ENCODE assay signal across 10 cellular contexts in the genomic region with DNA sequence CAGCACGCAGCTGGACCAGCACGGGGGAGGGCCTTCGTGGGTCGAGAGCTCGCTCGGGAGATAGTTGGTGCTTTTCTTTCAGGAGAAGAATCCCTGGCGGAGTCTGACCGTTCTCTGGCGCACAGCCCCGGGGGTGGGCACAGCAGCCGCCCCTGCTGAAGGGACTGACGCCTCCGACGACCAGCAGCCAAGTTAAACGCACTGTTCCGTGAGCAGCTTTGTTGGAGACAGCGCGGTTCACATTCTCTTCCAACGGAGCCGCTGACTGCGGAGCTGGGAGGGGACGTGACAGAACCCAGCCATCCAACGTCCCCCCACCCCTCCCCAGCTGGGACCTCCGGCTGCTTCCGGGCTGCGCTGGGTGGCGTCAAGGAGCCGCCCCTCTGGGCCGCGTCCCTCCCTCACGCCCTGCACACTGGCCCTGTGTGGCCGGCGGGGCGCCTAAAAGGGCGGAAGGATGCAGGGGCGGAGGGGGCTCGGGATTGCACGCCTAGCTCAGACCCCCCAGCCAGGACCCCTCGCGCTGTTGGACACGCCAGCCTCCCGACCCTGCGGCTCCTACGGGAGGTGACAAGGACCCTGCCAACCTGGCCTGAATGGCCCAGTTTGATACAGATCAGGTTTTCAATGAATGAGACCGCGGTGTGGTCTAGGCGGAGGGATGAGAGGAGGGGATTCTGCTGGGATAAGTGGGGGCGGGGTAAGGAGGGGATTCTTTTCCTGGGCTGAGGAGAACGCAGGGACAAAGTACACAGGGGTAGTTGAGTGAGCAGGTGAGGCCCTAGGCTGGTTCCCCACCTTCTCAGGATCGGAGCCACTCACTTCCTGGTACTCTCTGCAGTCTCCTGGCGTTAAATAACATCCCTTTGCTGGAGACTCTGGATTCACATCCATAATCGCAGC. TPM values are rescaled to one million over a fixed set of nuclear protein-coding genes. Genes with fewer than 3 reads are reported as not detected.
A peak's percentile ranks its signal among the peaks of the same experiment; 100 is the strongest.
DNase-seq lines count a peak whose midpoint lies in the region; ATAC-seq and TF ChIP-seq lines count a peak whose summit lies in the region.
"Had no signal": no experiment of that assay in that cellular context is flagged by ENCODE, and none has a peak within 500 bp of the region (broad histone marks: within the 10 kb centered on the region; RNA-seq: fewer than 3 reads in every experiment).

No MANE protein-coding gene starts in this region.

- intact Hi-C loops in left cardiac atrium (cut with DNase I) = no loop called here

- H3K27me3 ChIP-seq in rectal smooth muscle tissue (ENCODE audit: control insufficient read depth, insufficient read depth, low read length) = no peaks in the 10 kb centered on the region

- POLR2A ChIA-PET in AG04449 (lab: Yijun Ruan, JAX) = no interaction called here

- no peaks in the 10 kb centered on the region for H3K4me1 ChIP-seq in rectal smooth muscle tissue (ENCODE audit: control insufficient read depth, insufficient read depth, low read length)

- H3K4me3 ChIP-seq in AG04449 (ENCODE audit: low read depth, low read length) (peak overlapping the region; percentile 15; the same call in 1 of the 2 replicates), rectal smooth muscle tissue (ENCODE audit: low read length) (peak overlapping the region; percentile 10)

- CTCF ChIA-PET in AG04449 (lab: Yijun Ruan, JAX) = interaction anchor here (1.1 to 2.2 kb wide), 4 partner anchors 8 to 27 kb away, joined by 3 to 8 read pairs (median 6); no protein-coding TSS in a partner anchor

- H3K36me3 ChIP-seq in rectal smooth muscle tissue (ENCODE audit: control insufficient read depth, insufficient read depth, low read length) = no peaks in the 10 kb centered on the region
- H3K36me3 ChIP-seq: neutrophil had no signal

- no peak overlapping the region for H3K9ac ChIP-seq in rectal smooth muscle tissue (ENCODE audit: low read length)

- ATAC-seq in left cardiac atrium = peak; percentile 68 to 85
- ATAC-seq in HG03196 (IDR thresholded peaks at IDR 0.05; ENCODE audit: unreplicated experiment) = no peak

- no peak overlapping the region for H3K27ac ChIP-seq in rectal smooth muscle tissue (ENCODE audit: low read depth, low read length)
- H3K27ac ChIP-seq: neutrophil had no signal

- DNase-seq in AG04449 (ENCODE audit: low read depth, low spot score) (no peak), astrocyte of the hippocampus (ENCODE audit: low read depth, low spot score) (peak; percentile 46), left cardiac atrium (peak; percentile 25), superior temporal gyrus (ENCODE audit: extremely low spot score) (no peak), T-helper 1 cell (no peak), HPDE6-E6E7 (ENCODE audit: extremely low spot score) (no peak)
- DNase-seq: NCI-H1694 treated with DMSO at 0.1 percent for 48 hours had no signal

- no peak for TF ChIP-seq CTCF in AG04449 (IDR thresholded peaks at IDR 0.05; ENCODE audit: insufficient read depth, low read length, missing control alignments)

RNA-seq across cellular contexts. Expression of gene KHDC1, which starts 36.4 kb away (rescaled TPM):
- 1 to 10 TPM; 2.1 to 4.1 TPM for total RNA-seq in left cardiac atrium

RNA-seq across cellular contexts. Expression of gene DPPA5, which starts 54.7 kb away (rescaled TPM):
- total RNA-seq in left cardiac atrium = not detected

Comparison
In these comparisons a context has a peak if more than half of its experiments do, and no peak if none do; other contexts are left out.
1. DNase-seq: peak in astrocyte of the hippocampus (single experiment) and left cardiac atrium (single experiment); none in AG04449 (single experiment), superior temporal gyrus (single experiment), T-helper 1 cell (0 of 5) and HPDE6-E6E7 (single experiment).